Comparison of ENCODE assay signal across 23 cellular contexts in the genomic region with DNA sequence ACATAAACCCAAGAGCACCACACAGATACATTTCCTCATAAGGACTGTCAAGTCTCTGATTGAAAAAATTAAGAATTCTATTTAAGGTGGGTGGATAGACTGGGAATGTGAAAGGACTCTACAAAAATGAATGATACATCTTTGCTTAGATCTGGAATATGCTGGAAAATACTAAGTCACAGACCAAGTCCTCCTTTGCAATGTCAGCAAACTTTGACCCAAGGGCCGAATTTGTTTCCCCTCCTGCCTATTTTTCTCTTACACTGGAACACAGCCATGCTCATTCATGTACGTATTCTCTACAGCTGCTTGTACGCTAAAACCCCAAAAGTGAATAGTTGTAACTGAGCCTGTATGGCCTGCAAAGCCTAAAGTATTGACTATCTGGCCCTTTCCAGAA.
"Had no signal": no experiment of that assay in that cellular context is flagged by ENCODE, and none has a peak within 500 bp of the region (broad histone marks: within the 10 kb centered on the region; RNA-seq: fewer than 3 reads in every experiment).

No MANE protein-coding gene starts in this region.

- H3K4me2 ChIP-seq: SK-N-SH had no signal

- H3K36me3 ChIP-seq: MG63 had no signal

- H3K9ac ChIP-seq: SK-N-SH had no signal

- ATAC-seq: Panc1, PC-3 had no signal

- H3K4me3 ChIP-seq: MG63 had no signal

- H3K27me3 ChIP-seq: MG63 had no signal

- DNase-seq: Karpas-422; KG1; MG63; NCI-H1092; NCI-H1105 treated with DMSO at 0.1 percent for 48 hours; NCI-H1417 treated with DMSO at 0.1 percent for 48 hours; NCI-H146; NCI-H1694 treated with DMSO at 0.1 percent for 48 hours; NCI-H1930; NCI-H2081 treated with DMSO at 0.1 percent for 48 hours; NCI-H2171; NCI-H226; NCI-H446; NCI-H510A; NCI-H69; NCI-H774; NK-92 treated with Interleukin-12 subunit alpha and Interleukin-12 subunit beta, amount 100 ng/mL, for 24 hours; PC-3; SHP77; SK-N-SH; SW 1271 had no signal

- H3K9me3 ChIP-seq: SK-N-SH had no signal

- H3K27ac ChIP-seq: RWPE1 had no signal
